ENCODE assay signal across 13 cellular contexts in the genomic region with DNA sequence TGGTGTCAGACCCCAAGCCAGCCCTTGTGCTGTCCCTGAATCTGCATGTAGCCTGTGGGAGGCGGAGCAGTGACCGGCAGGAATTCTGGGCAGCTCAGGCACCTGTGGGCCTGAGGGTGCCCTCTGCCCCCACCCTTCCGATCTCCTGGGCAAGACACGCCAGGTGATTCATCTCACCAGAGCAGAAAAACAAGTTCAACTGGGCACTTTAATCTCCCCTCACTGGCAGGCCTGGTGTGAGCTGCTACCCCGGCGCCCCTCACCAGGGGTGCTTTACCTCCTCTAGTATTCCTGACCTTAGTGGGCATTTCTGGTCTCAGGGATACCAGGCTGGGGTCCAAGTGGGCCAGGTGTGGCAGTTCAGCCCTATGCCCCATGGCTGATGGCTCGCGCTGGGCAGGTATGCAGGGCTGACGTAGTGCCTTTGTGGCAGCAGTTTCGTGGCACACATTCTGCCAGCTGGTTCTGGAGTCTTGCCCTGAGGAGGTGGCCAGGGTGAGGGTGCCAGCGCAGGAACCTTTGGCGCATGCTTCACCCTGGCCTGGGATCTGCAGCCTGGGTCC. TPM values are rescaled to one million over a fixed set of nuclear protein-coding genes. Genes with fewer than 3 reads are reported as not detected.
A peak's percentile ranks its signal among the peaks of the same experiment; 100 is the strongest.
DNase-seq lines count a peak whose midpoint lies in the region; FAIRE-seq and TF ChIP-seq lines count a peak whose summit lies in the region.
"Had no signal": no experiment of that assay in that cellular context is flagged by ENCODE, and none has a peak within 500 bp of the region (broad histone marks: within the 10 kb centered on the region; RNA-seq: fewer than 3 reads in every experiment).

No MANE protein-coding gene starts in this region.

- WGBS in sigmoid colon, 2 donors: 19 to 75% methylated on average over 12 of the region's 12 CpGs

- no peak overlapping the region for H2AFZ ChIP-seq in keratinocyte (ENCODE audit: control insufficient read depth, low read length)

- H3K36me3 ChIP-seq in keratinocyte (ENCODE audit: control insufficient read depth in 2 of 2, extremely low read depth in 1 of 2, insufficient read depth in 2 of 2, low read length in 2 of 2) (peaks cover 0 to 29% of the 10 kb centered on the region in 2 experiments), sigmoid colon (peaks cover 0 to 40% (median 25%) of the 10 kb centered on the region in 4 donors)

- peaks cover 40% of the 10 kb centered on the region for H3K36me3 Mint-ChIP-seq in MCF 10A (ENCODE audit: insufficient read depth, unreplicated experiment)
- H3K36me3 Mint-ChIP-seq in activated naive CD4-positive, alpha-beta T cell treated with anti-CD3 and anti-CD28 coated beads for 36 hours (ENCODE audit: low read depth): no peaks in the 10 kb centered on the region
- H3K36me3 Mint-ChIP-seq: CD8-positive, alpha-beta T cell had no signal

- H3K4me2 ChIP-seq in keratinocyte (ENCODE audit: control insufficient read depth, extremely low read depth, insufficient read depth, low read depth, low read length): peak overlapping the region; percentile 68

- FAIRE-seq in keratinocyte (lab: Jason Lieb, UNC): peak; percentile 90

- H3K27ac Mint-ChIP-seq in MCF 10A (ENCODE audit: low read depth, unreplicated experiment): no peak overlapping the region
- no peak overlapping the region for H3K27ac Mint-ChIP-seq in activated naive CD4-positive, alpha-beta T cell treated with anti-CD3 and anti-CD28 coated beads for 36 hours
- H3K27ac Mint-ChIP-seq: CD8-positive, alpha-beta T cell had no signal

- H3K27me3 ChIP-seq in keratinocyte (ENCODE audit: control insufficient read depth, extremely low read depth, insufficient read depth, low read length) (no peaks in the 10 kb centered on the region), sigmoid colon (no peaks in the 10 kb centered on the region)

- H3K9me3 ChIP-seq in keratinocyte (ENCODE audit: control insufficient read depth, low read depth, low read length) (no peaks in the 10 kb centered on the region), sigmoid colon (no peaks in the 10 kb centered on the region)

- no peaks in the 10 kb centered on the region for H3K27me3 Mint-ChIP-seq in MCF 10A (ENCODE audit: insufficient read depth, unreplicated experiment)
- peaks cover 9% of the 10 kb centered on the region for H3K27me3 Mint-ChIP-seq in activated naive CD4-positive, alpha-beta T cell treated with anti-CD3 and anti-CD28 coated beads for 36 hours (ENCODE audit: low read depth)

- no peak for TF ChIP-seq POLR2A in sigmoid colon (IDR thresholded peaks at IDR 0.05)

- TF ChIP-seq CTCF in MCF 10A (IDR thresholded peaks at IDR 0.05; ENCODE audit: unreplicated experiment) (no peak), keratinocyte (optimal IDR thresholded peaks at IDR 0.05 in 1 of 3, IDR thresholded peaks at IDR 0.05 in 1 of 3, conservative IDR thresholded peaks at IDR 0.05 in 1 of 3; ENCODE audit: extremely low read depth in 1 of 3, insufficient read depth in 2 of 3, low read length in 3 of 3) (no peak), sigmoid colon (IDR thresholded peaks at IDR 0.05) (no peak), foreskin fibroblast (IDR thresholded peaks at IDR 0.05; ENCODE audit: low read depth, low read length) (no peak)

- no peaks in the 10 kb centered on the region for H3K9me3 Mint-ChIP-seq in MCF 10A (ENCODE audit: unreplicated experiment)
- no peaks in the 10 kb centered on the region for H3K9me3 Mint-ChIP-seq in activated naive CD4-positive, alpha-beta T cell treated with anti-CD3 and anti-CD28 coated beads for 36 hours
- H3K9me3 Mint-ChIP-seq: CD8-positive, alpha-beta T cell had no signal

- no TSS peak for BruUV-seq in MCF 10A (replicated peaks; lab: Mats Ljungman, UMichigan)

- intact Hi-C loops in MCF 10A (cut with micrococcal nuclease): no loop called here
- intact Hi-C loops in sigmoid colon (cut with DNase I): no loop called here
- intact Hi-C loops in activated naive CD4-positive, alpha-beta T cell treated with anti-CD3 and anti-CD28 coated beads for 36 hours (cut with micrococcal nuclease): no loop called here

- H4K20me1 ChIP-seq in keratinocyte (ENCODE audit: control insufficient read depth, extremely low read depth, insufficient read depth, low read length): no peaks in the 10 kb centered on the region

- DNase-seq in HT-29 (ENCODE audit: low spot score) (peak; percentile 95), MCF 10A (ENCODE audit: unreplicated experiment) (peak; percentile 53), keratinocyte (ENCODE audit: low read depth, low spot score) (no peak), sigmoid colon (no peak), NCI-H524 treated with DMSO at 0.1 percent for 48 hours (lab: John Stamatoyannopoulos, UW) (no peak), foreskin fibroblast (no peak)
- no peak for DNase-seq in activated naive CD4-positive, alpha-beta T cell treated with anti-CD3 and anti-CD28 coated beads for 36 hours
- no peak for DNase-seq in activated CD4-positive, CD25-positive, alpha-beta regulatory T cell (lab: John Stamatoyannopoulos, UW)
- DNase-seq: activated CD4-positive, alpha-beta T cell treated with anti-CD3 and anti-CD28 coated beads for 4 hours; activated naive CD4-positive, alpha-beta T cell; CD8-positive, alpha-beta T cell; dermis blood vessel endothelial cell; SHP77 had no signal

- dilution Hi-C loops in keratinocyte (cut with MboI; ENCODE audit: extremely low pct_ligation_motif_present, low sequenced_read_pairs): no loop called here

- peaks cover 26% of the 10 kb centered on the region for H3K4me1 Mint-ChIP-seq in MCF 10A (ENCODE audit: insufficient read depth, unreplicated experiment)
- H3K4me1 Mint-ChIP-seq in activated naive CD4-positive, alpha-beta T cell treated with anti-CD3 and anti-CD28 coated beads for 36 hours (ENCODE audit: low read depth): peaks cover 12% of the 10 kb centered on the region

- CTCF ChIA-PET in MCF 10A (lab: Yijun Ruan, JAX): interaction anchor here (0.5 to 1.0 kb wide), 2 partner anchors 68 to 160 kb away, joined by 3 to 4 read pairs; no protein-coding TSS in a partner anchor
- CTCF ChIA-PET in activated naive CD4-positive, alpha-beta T cell treated with anti-CD3 and anti-CD28 coated beads for 36 hours (lab: Charles Lee): no interaction called here

- H3K4me3 Mint-ChIP-seq in MCF 10A (ENCODE audit: unreplicated experiment): no peak overlapping the region
- H3K4me3 Mint-ChIP-seq in activated naive CD4-positive, alpha-beta T cell treated with anti-CD3 and anti-CD28 coated beads for 36 hours: no peak overlapping the region
- H3K4me3 Mint-ChIP-seq: CD8-positive, alpha-beta T cell had no signal

- peaks cover 34% of the 10 kb centered on the region for H3K4me1 ChIP-seq in keratinocyte (ENCODE audit: control insufficient read depth, extremely low read depth, insufficient read depth, low read length)
- H3K4me1 ChIP-seq in sigmoid colon: peaks cover 0 to 31% (median 23%) of the 10 kb centered on the region in 4 donors

- POLR2A ChIA-PET in MCF 10A (lab: Yijun Ruan, JAX): interaction anchor here (0.5 to 1.7 kb wide), 4 partner anchors 10 to 273 kb away, joined by 3 to 6 read pairs (median 4); partner anchors contain the start of gene PGAP3

- no peak for TF ChIP-seq EP300 in sigmoid colon (IDR thresholded peaks at IDR 0.05)

- peaks cover 22% of the 10 kb centered on the region for H3K79me2 ChIP-seq in keratinocyte (ENCODE audit: control insufficient read depth, insufficient read depth, low read length)

- H3K4me3 ChIP-seq in keratinocyte (ENCODE audit: control insufficient read depth in 2 of 3, extremely low read depth in 1 of 3, insufficient read depth in 2 of 3, low read depth in 1 of 3, low read length in 3 of 3) (peak overlapping the region in 1 of 3 experiments; percentile 23), sigmoid colon (no peak overlapping the region), foreskin fibroblast (ENCODE audit: low read depth in 1 of 2, low read length in 2 of 2) (no peak overlapping the region)

- H3K27ac ChIP-seq in keratinocyte (ENCODE audit: control insufficient read depth, insufficient read depth, low read length) (peak overlapping the region; percentile 22), sigmoid colon (peak overlapping the region in 3 of 4 donors; percentile 42 to 55 (median 52))

- H3K9me1 ChIP-seq in keratinocyte (ENCODE audit: control insufficient read depth, extremely low read depth, insufficient read depth, low read length): peaks cover 4% of the 10 kb centered on the region

- H3K9ac ChIP-seq in keratinocyte (ENCODE audit: control insufficient read depth, extremely low read depth, insufficient read depth, low read length): peak overlapping the region; percentile 39

RNA-seq across cellular contexts. Expression of gene ERBB2, which starts 6.0 kb away (rescaled TPM):
- total RNA-seq in HT-29 (2014; rRNA removed; shearing (Covaris generic)): 91.0 and 110 TPM in 2 replicates
- total RNA-seq in MCF 10A (2022) (33.3 and 33.7 TPM in 2 replicates), sigmoid colon (10 to 100 TPM; 16.9 to 26.3 (median 22.5) TPM)
- polyA plus RNA-seq in keratinocyte (21.4 to 35.8 TPM (median 26.9 TPM) in 3 replicates), sigmoid colon (10 to 100 TPM; 11.8 to 58.9 (median 21.0) TPM)
- polyA plus RNA-seq in keratinocyte (2011; ENCODE audit: low read depth): 59.5 TPM
- 10.5 and 15.2 TPM in 2 replicates for polyA plus RNA-seq in keratinocyte (2011; cell fraction: cytosol; rRNA removed)
- 65.9 and 71.5 TPM in 2 replicates for polyA plus RNA-seq in keratinocyte (2011; cell fraction: nucleus; rRNA removed)
- 31.6 and 48.5 TPM in 2 replicates for polyA plus RNA-seq in keratinocyte (2012; ENCODE audit: low replicate concordance)
- polyA minus RNA-seq in keratinocyte: 40.8 to 206 TPM (median 72.4 TPM) in 3 replicates
- polyA minus RNA-seq in keratinocyte (2011; cell fraction: cytosol; rRNA and poly(A)+ RNA removed): 44.5 TPM
- polyA minus RNA-seq in keratinocyte (2011; cell fraction: nucleus; rRNA and poly(A)+ RNA removed): 140 and 173 TPM in 2 replicates
- 1 to 10 TPM; 6.0 to 6.3 TPM for total RNA-seq in activated naive CD4-positive, alpha-beta T cell treated with anti-CD3 and anti-CD28 coated beads for 36 hours

RNA-seq across cellular contexts. Expression of gene PGAP3, which starts 18.0 kb away (rescaled TPM):
- total RNA-seq in HT-29 (2014; rRNA removed; shearing (Covaris generic)): 34.6 and 39.1 TPM in 2 replicates
- total RNA-seq in MCF 10A (2022): 10.0 and 13.2 TPM in 2 replicates
- 4.8 to 10.8 TPM (median 5.6 TPM) in 3 replicates for polyA plus RNA-seq in keratinocyte
- polyA plus RNA-seq in keratinocyte (2011; ENCODE audit: low read depth): 1.8 TPM
- polyA plus RNA-seq in keratinocyte (2011; cell fraction: cytosol; rRNA removed): 3.5 and 4.9 TPM in 2 replicates
- 21.6 and 27.4 TPM in 2 replicates for polyA plus RNA-seq in keratinocyte (2011; cell fraction: nucleus; rRNA removed)
- 5.2 and 11.7 TPM in 2 replicates for polyA plus RNA-seq in keratinocyte (2012; ENCODE audit: low replicate concordance)
- polyA minus RNA-seq in keratinocyte: 10.4 to 23.9 TPM (median 16.9 TPM) in 3 replicates
- polyA minus RNA-seq in keratinocyte (2011; cell fraction: cytosol; rRNA and poly(A)+ RNA removed): 9.6 TPM
- polyA minus RNA-seq in keratinocyte (2011; cell fraction: nucleus; rRNA and poly(A)+ RNA removed): 9.9 and 11.1 TPM in 2 replicates
- 10 to 100 TPM in 1 of 4 donors, 1 to 10 TPM in 3; 6.9 to 12.1 (median 8.2) TPM for total RNA-seq in sigmoid colon
- polyA plus RNA-seq in sigmoid colon: 10 to 100 TPM in 1 of 3 donors, 1 to 10 TPM in 2; 7.2 to 29.6 (median 8.4) TPM
- total RNA-seq in activated naive CD4-positive, alpha-beta T cell treated with anti-CD3 and anti-CD28 coated beads for 36 hours: 10 to 100 TPM; 11.8 to 11.9 TPM

RNA-seq across cellular contexts. Expression of gene MIEN1, which starts 24.5 kb away (rescaled TPM):
- 118 and 121 TPM in 2 replicates for total RNA-seq in HT-29 (2014; rRNA removed; shearing (Covaris generic))
- total RNA-seq in MCF 10A (2022): 42.1 and 51.3 TPM in 2 replicates
- 38.4 to 59.0 TPM (median 51.8 TPM) in 3 replicates for polyA plus RNA-seq in keratinocyte
- 6.9 TPM for polyA plus RNA-seq in keratinocyte (2011; ENCODE audit: low read depth)
- 56.9 and 63.0 TPM in 2 replicates for polyA plus RNA-seq in keratinocyte (2011; cell fraction: cytosol; rRNA removed)
- polyA plus RNA-seq in keratinocyte (2011; cell fraction: nucleus; rRNA removed): 17.7 and 18.4 TPM in 2 replicates
- 53.2 and 63.0 TPM in 2 replicates for polyA plus RNA-seq in keratinocyte (2012; ENCODE audit: low replicate concordance)
- polyA minus RNA-seq in keratinocyte: 17.4 to 26.6 TPM (median 26.2 TPM) in 3 replicates
- 20.1 TPM for polyA minus RNA-seq in keratinocyte (2011; cell fraction: cytosol; rRNA and poly(A)+ RNA removed)
- polyA minus RNA-seq in keratinocyte (2011; cell fraction: nucleus; rRNA and poly(A)+ RNA removed): 5.2 and 7.8 TPM in 2 replicates
- total RNA-seq in sigmoid colon: 10 to 100 TPM; 52.4 to 65.5 (median 54.8) TPM
- polyA plus RNA-seq in sigmoid colon: 100 to 1,000 TPM in 2 of 3 donors, 10 to 100 TPM in 1; 86.3 to 226 (median 195) TPM
- 10 to 100 TPM; 35.2 to 36.5 TPM for total RNA-seq in activated naive CD4-positive, alpha-beta T cell treated with anti-CD3 and anti-CD28 coated beads for 36 hours

RNA-seq across cellular contexts. Expression of gene GRB7, which starts 31.9 kb away (rescaled TPM):
- total RNA-seq in HT-29 (2014; rRNA removed; shearing (Covaris generic)): 127 and 142 TPM in 2 replicates
- total RNA-seq in MCF 10A (2022) (7.3 and 10.3 TPM in 2 replicates), sigmoid colon (under 1 TPM in 1 of 4 donors, not detected in 3; under 0.01 TPM)
- polyA plus RNA-seq in keratinocyte (4.0 to 5.3 TPM (median 4.2 TPM) in 3 replicates), sigmoid colon (10 to 100 TPM; 13.2 to 17.9 (median 13.2) TPM)
- polyA plus RNA-seq in keratinocyte (2011; ENCODE audit: low read depth): 10.1 TPM
- 3.2 and 3.8 TPM in 2 replicates for polyA plus RNA-seq in keratinocyte (2011; cell fraction: cytosol; rRNA removed)
- polyA plus RNA-seq in keratinocyte (2011; cell fraction: nucleus; rRNA removed): 11.7 and 15.6 TPM in 2 replicates
- polyA plus RNA-seq in keratinocyte (2012; ENCODE audit: low replicate concordance): 5.8 and 71.5 TPM in 2 replicates
- polyA minus RNA-seq in keratinocyte: 6.2 to 10.1 TPM (median 8.6 TPM) in 3 replicates
- 5.4 TPM for polyA minus RNA-seq in keratinocyte (2011; cell fraction: cytosol; rRNA and poly(A)+ RNA removed)
- polyA minus RNA-seq in keratinocyte (2011; cell fraction: nucleus; rRNA and poly(A)+ RNA removed): 8.3 and 10.7 TPM in 2 replicates
- 1 to 10 TPM; 2.0 to 2.1 TPM for total RNA-seq in activated naive CD4-positive, alpha-beta T cell treated with anti-CD3 and anti-CD28 coated beads for 36 hours
- total RNA-seq: CD8-positive, alpha-beta T cell had no signal

RNA-seq across cellular contexts. Expression of gene PNMT, which starts 37.6 kb away (rescaled TPM):
- total RNA-seq in HT-29 (2014; rRNA removed; shearing (Covaris generic)): 0.25 and 0.65 TPM in 2 replicates
- total RNA-seq in MCF 10A (2022): not detected in 2 replicates
- polyA plus RNA-seq in keratinocyte: not detected in 3 replicates
- not detected for polyA plus RNA-seq in keratinocyte (2011; ENCODE audit: low read depth)
- not detected in 2 replicates for polyA plus RNA-seq in keratinocyte (2011; cell fraction: cytosol; rRNA removed)
- not detected in 2 replicates for polyA plus RNA-seq in keratinocyte (2011; cell fraction: nucleus; rRNA removed)
- not detected in 2 replicates for polyA plus RNA-seq in keratinocyte (2012; ENCODE audit: low replicate concordance)
- polyA minus RNA-seq in keratinocyte: not detected in 3 replicates
- polyA minus RNA-seq in keratinocyte (2011; cell fraction: cytosol; rRNA and poly(A)+ RNA removed): not detected
- polyA minus RNA-seq in keratinocyte (2011; cell fraction: nucleus; rRNA and poly(A)+ RNA removed): not detected in 2 replicates
- 1 to 10 TPM; 2.8 to 5.4 (median 5.1) TPM for total RNA-seq in sigmoid colon
- 1 to 10 TPM; 1.2 to 2.4 (median 1.8) TPM for polyA plus RNA-seq in sigmoid colon
- not detected for total RNA-seq in activated naive CD4-positive, alpha-beta T cell treated with anti-CD3 and anti-CD28 coated beads for 36 hours

Comparison
In these comparisons a context has a peak if more than half of its experiments do, and no peak if none do; other contexts are left out.
1. DNase-seq: peak in HT-29 (single experiment) and MCF 10A (single experiment); none in keratinocyte (single experiment), sigmoid colon (single experiment), NCI-H524 treated with DMSO at 0.1 percent for 48 hours (single experiment), activated naive CD4-positive, alpha-beta T cell treated with anti-CD3 and anti-CD28 coated beads for 36 hours (single experiment), activated CD4-positive, CD25-positive, alpha-beta regulatory T cell (0 of 4) and foreskin fibroblast (0 of 2).